Comparison of ENCODE assay signal across 8 cellular contexts in genomic region chr1:31815752-31816484, GRCh38.
DNase-seq lines count a peak whose midpoint lies in the region; ATAC-seq and TF ChIP-seq lines count a peak whose summit lies in the region.

Gene SPOCD1, minus strand, starts transcription at chr1:31816022. Its CDS starts 689 bp downstream, at chr1:31815333.

- DNase-seq in NCI-H2107 (lab: John Stamatoyannopoulos, UW) (peak; percentile 7), kidney tubule cell (ENCODE audit: low spot score) (peak; percentile 85), medulla oblongata (ENCODE audit: extremely low spot score) (no peak)
- DNase-seq in activated CD4-positive, CD25-positive, alpha-beta regulatory T cell treated with anti-CD3 and anti-CD28 coated beads, Interleukin-2, amount 50 U/mL, for 16 hours (ENCODE audit: low read depth, low spot score) = peak; percentile 59
- DNase-seq in central memory CD8-positive, alpha-beta T cell (ENCODE audit: low spot score in 2 of 2) = peak; percentile 63 to 70
- peak; percentile 79 to 81 for DNase-seq in stimulated activated CD4-positive, alpha-beta T cell treated with anti-CD3 and anti-CD28 coated beads, Interleukin-4, amount 100 ng/mL, for 4 hours

- peak within 1 kb of the TSS; percentile 41 for H3K27ac Mint-ChIP-seq in central memory CD8-positive, alpha-beta T cell (ENCODE audit: low read depth)

- peaks cover 17% of the 10 kb centered on the region for H3K4me1 Mint-ChIP-seq in central memory CD8-positive, alpha-beta T cell

- peak; percentile 81 for ATAC-seq in central memory CD8-positive, alpha-beta T cell (replicated peaks; ENCODE audit: extremely low read depth, poor library complexity, severe bottlenecking)
- no peak for ATAC-seq in GM18873 (IDR thresholded peaks at IDR 0.05; ENCODE audit: low FRiP score, unreplicated experiment)

- H3K9me3 Mint-ChIP-seq in central memory CD8-positive, alpha-beta T cell = no peaks in the 10 kb centered on the region

- TF ChIP-seq CTCF in GM12873 (IDR thresholded peaks at IDR 0.05; ENCODE audit: insufficient read depth, low read depth, low read length, missing control alignments) = peak; percentile 91

- no peaks in the 10 kb centered on the region for H3K27me3 Mint-ChIP-seq in central memory CD8-positive, alpha-beta T cell

- H3K36me3 Mint-ChIP-seq in central memory CD8-positive, alpha-beta T cell (ENCODE audit: insufficient read depth) = peaks cover 4% of the 10 kb centered on the region

- no peak within 1 kb of the TSS for H3K4me3 Mint-ChIP-seq in central memory CD8-positive, alpha-beta T cell
